In genomic region chr6:28757429-28758045, GRCh38 we compare ENCODE assay signal across 1 cellular context.
TF ChIP-seq lines count a peak whose summit lies in the region.

No MANE protein-coding gene starts in this region.

TF ChIP-seq in HEK293, 187 proteins besides CTCF, POLR2A, EP300 and RAD21 (continued from another document and continues in another):
- TF ChIP-seq ZNF585B (tag by site-specific recombination; IDR thresholded peaks at IDR 0.05) (no peak), ZNF449 (tag by site-specific recombination; IDR thresholded peaks at IDR 0.05) (peak; percentile 73; the same call in 1 of the 2 replicates), ZNF341 (tag by site-specific recombination; IDR thresholded peaks at IDR 0.05; ENCODE audit: low read depth) (peak; percentile 20), ZNF394 (tag by site-specific recombination; IDR thresholded peaks at IDR 0.05; ENCODE audit: borderline replicate concordance) (peak; percentile 89), ZNF366 (tag by site-specific recombination; conservative IDR thresholded peaks at IDR 0.05) (peak; percentile 71; the same call in 1 of the 2 replicates), ZNF600 (tag by site-specific recombination; IDR thresholded peaks at IDR 0.05) (peak; percentile 89; the same call in 1 of the 2 replicates), ZNF670 (tag by site-specific recombination; IDR thresholded peaks at IDR 0.05; ENCODE audit: low read depth) (no peak), INSM2 (tag by site-specific recombination; IDR thresholded peaks at IDR 0.05) (peak; percentile 76; the same call in 1 of the 2 replicates), ZBTB6 (tag by site-specific recombination; IDR thresholded peaks at IDR 0.05) (peak; percentile 96), PRDM4 (tag by site-specific recombination; IDR thresholded peaks at IDR 0.05) (peak; percentile 42; the same call in 1 of the 2 replicates), ZBTB7A (tag by site-specific recombination; IDR thresholded peaks at IDR 0.05; ENCODE audit: low read depth) (no peak), IKZF3 (tag by site-specific recombination; IDR thresholded peaks at IDR 0.05) (peak; percentile 95), ZSCAN5A (tag by site-specific recombination; IDR thresholded peaks at IDR 0.05) (0 out of 2 replicates have a peak, but pooled peaks have one; percentile 44), BCL11B (tag by site-specific recombination; IDR thresholded peaks at IDR 0.05; ENCODE audit: low read depth) (peak; percentile 92), ZNF76 (tag by site-specific recombination; IDR thresholded peaks at IDR 0.05; ENCODE audit: borderline replicate concordance, low read depth) (peak; percentile 58; the same call in 1 of the 2 replicates), ZFP37 (tag by site-specific recombination; IDR thresholded peaks at IDR 0.05) (peak; percentile 38), ZNF398 (tag by site-specific recombination; IDR thresholded peaks at IDR 0.05) (peak; percentile 21; the same call in 1 of the 2 replicates), WT1 (tag by site-specific recombination; IDR thresholded peaks at IDR 0.05) (peak; percentile 30), GLI2 (tag by site-specific recombination; IDR thresholded peaks at IDR 0.05; ENCODE audit: borderline replicate concordance, low read depth) (no peak), ZNF354C (tag by site-specific recombination; IDR thresholded peaks at IDR 0.05; ENCODE audit: borderline replicate concordance, low read depth) (no peak), PRDM1 (tag by site-specific recombination; IDR thresholded peaks at IDR 0.05) (peak; percentile 73), ZNF677 (tag by site-specific recombination; IDR thresholded peaks at IDR 0.05) (no peak), ZNF350 (tag by site-specific recombination; IDR thresholded peaks at IDR 0.05) (no peak), ZNF501 (tag by site-specific recombination; IDR thresholded peaks at IDR 0.05) (peak; percentile 76), ZBTB26 (tag by site-specific recombination; optimal IDR thresholded peaks at IDR 0.05) (peak; percentile 21), TRIM28 (IDR thresholded peaks at IDR 0.05; ENCODE audit: borderline replicate concordance, low read length) (no peak), ZBTB21 (tag by site-specific recombination; IDR thresholded peaks at IDR 0.05) (peak; percentile 71), ZBTB8A (tag by site-specific recombination; IDR thresholded peaks at IDR 0.05) (peak; percentile 75), ZNF211 (tag by site-specific recombination; IDR thresholded peaks at IDR 0.05; ENCODE audit: low read depth) (no peak), ZNF488 (tag by site-specific recombination; IDR thresholded peaks at IDR 0.05) (no peak), HOXD13 (CRISPR knock-in tag; IDR thresholded peaks at IDR 0.05; ENCODE audit: borderline replicate concordance) (peak; percentile 24; the same call in 1 of the 2 replicates), ZNF184 (tag by site-specific recombination; IDR thresholded peaks at IDR 0.05) (peak; percentile 76), ZNF121 (tag by site-specific recombination; IDR thresholded peaks at IDR 0.05) (no peak), ZEB2 (tag by site-specific recombination; IDR thresholded peaks at IDR 0.05) (peak; percentile 87; the same call in 1 of the 2 replicates), YY2 (tag by site-specific recombination; IDR thresholded peaks at IDR 0.05) (peak; percentile 41; the same call in 1 of the 2 replicates), ZNF521 (tag by site-specific recombination; IDR thresholded peaks at IDR 0.05) (no peak), ZNF558 (tag by site-specific recombination; IDR thresholded peaks at IDR 0.05) (peak; percentile 61; the same call in 1 of the 2 replicates), GLIS2 (tag by site-specific recombination; IDR thresholded peaks at IDR 0.05) (no peak), ZNF18 (tag by site-specific recombination; IDR thresholded peaks at IDR 0.05) (no peak), ZNF561 (tag by site-specific recombination; IDR thresholded peaks at IDR 0.05; ENCODE audit: borderline replicate concordance) (peak; percentile 54; the same call in 1 of the 2 replicates), ZNF658 (tag by site-specific recombination; IDR thresholded peaks at IDR 0.05) (no peak), REST (tag by site-specific recombination; IDR thresholded peaks at IDR 0.05) (peak; percentile 57), ZNF2 (tag by site-specific recombination; IDR thresholded peaks at IDR 0.05) (0 out of 2 replicates have a peak, but pooled peaks have one; percentile 72), ZNF133 (tag by site-specific recombination; IDR thresholded peaks at IDR 0.05) (no peak), ZSCAN23 (tag by site-specific recombination; IDR thresholded peaks at IDR 0.05) (peak; percentile 50; the same call in 1 of the 2 replicates), SP3 (tag by site-specific recombination; IDR thresholded peaks at IDR 0.05) (0 out of 2 replicates have a peak, but pooled peaks have one; percentile 26), ZNF140 (tag by site-specific recombination; IDR thresholded peaks at IDR 0.05) (no peak)
